ENCODE assay signal across 25 cellular contexts in genomic region chr1:33601751-33602150, GRCh38.
A peak's percentile ranks its signal among the peaks of the same experiment; 100 is the strongest.
DNase-seq lines count a peak whose midpoint lies in the region; ATAC-seq, FAIRE-seq and TF ChIP-seq lines count a peak whose summit lies in the region.
"Had no signal": no experiment of that assay in that cellular context is flagged by ENCODE, and none has a peak within 500 bp of the region (broad histone marks: within the 10 kb centered on the region; RNA-seq: fewer than 3 reads in every experiment).

No MANE protein-coding gene starts in this region.

- no peak overlapping the region for H3K4me3 Mint-ChIP-seq in Calu3 (ENCODE audit: low read depth, unreplicated experiment)
- H3K4me3 Mint-ChIP-seq: B cell; CD4-positive, alpha-beta T cell; CD8-positive, alpha-beta T cell had no signal

- H3K4me2 ChIP-seq in A549 = no peak overlapping the region
- no peak overlapping the region for H3K4me2 ChIP-seq in K562 (ENCODE audit: insufficient read depth, low read length)
- H3K4me2 ChIP-seq: BLaER1 treated with 17β-estradiol and CSF1 and Interleukin-3, amounts not matched to agents 10 nM and 100 nM had no signal

- WGBS in A549 (ENCODE audit: missing lambda C conversion rate) = 0% methylated on average over 2 of the region's 2 CpGs
- whole genome bisulfite sequencing in K562 (ENCODE audit: insufficient coverage, low coverage, missing lambda C conversion rate) = 0% methylated on average over 2 of the region's 2 CpGs
- 87 to 94% methylated on average over 2 of the region's 2 CpGs for WGBS in body of pancreas, 2 donors

- intact Hi-C loops in K562 (cut with micrococcal nuclease) (loop anchor here (10.0 kb wide), 1 partner anchor 87 kb away; no protein-coding TSS in a partner anchor), posterior vena cava (cut with DNase I) (no loop called here), Calu3 (cut with micrococcal nuclease; ENCODE audit: unreplicated experiment) (no loop called here), body of pancreas (cut with DNase I) (no loop called here)

- no peak for TF ChIP-seq CTCF in A549 (IDR thresholded peaks at IDR 0.05)
- TF ChIP-seq CTCF in K562 (IDR thresholded peaks at IDR 0.05 in 2 of 3, conservative IDR thresholded peaks at IDR 0.05 in 1 of 3; ENCODE audit: insufficient read depth in 2 of 3, low read depth in 1 of 3, low read length in 3 of 3) = no peak
- TF ChIP-seq CTCF in Calu3 (IDR thresholded peaks at IDR 0.05; ENCODE audit: unreplicated experiment) = no peak
- no peak for TF ChIP-seq CTCF in body of pancreas (IDR thresholded peaks at IDR 0.05)

- H3K4me1 Mint-ChIP-seq in Calu3 (ENCODE audit: low read depth, unreplicated experiment) = no peaks in the 10 kb centered on the region
- H3K4me1 Mint-ChIP-seq: B cell had no signal

- no peak overlapping the region for H3K9ac ChIP-seq in K562 (ENCODE audit: insufficient read depth in 1 of 2, low read depth in 2 of 2, low read length in 2 of 2)
- H3K9ac ChIP-seq: BLaER1 treated with 17β-estradiol and CSF1 and Interleukin-3, amounts not matched to agents 10 nM and 100 nM had no signal

- BruUV-seq in K562 (replicated peaks; lab: Mats Ljungman, UMichigan) (no TSS peak), Calu3 (replicated peaks; lab: Mats Ljungman, UMichigan) (no TSS peak)

- no peaks in the 10 kb centered on the region for H3K9me1 ChIP-seq in K562 (ENCODE audit: control insufficient read depth, insufficient read depth, low read length)

- TF ChIP-seq EP300 in A549 (IDR thresholded peaks at IDR 0.05) (no peak), K562 (IDR thresholded peaks at IDR 0.05; ENCODE audit: low read length) (no peak)

- no peaks in the 10 kb centered on the region for H3K9me3 Mint-ChIP-seq in Calu3 (ENCODE audit: low read depth, unreplicated experiment)
- H3K9me3 Mint-ChIP-seq: CD4-positive, alpha-beta T cell; CD8-positive, alpha-beta T cell had no signal

- TF ChIP-seq POLR2A in A549 (IDR thresholded peaks at IDR 0.05; ENCODE audit: low read length) (no peak), K562 (conservative IDR thresholded peaks at IDR 0.05) (no peak), body of pancreas (IDR thresholded peaks at IDR 0.05) (no peak)

- H3K27me3 ChIP-seq in K562 (ENCODE audit: control insufficient read depth in 2 of 2, insufficient read depth in 2 of 2, low read length in 2 of 2) = peaks cover 0 to 5% of the 10 kb centered on the region in 2 experiments; a peak in 3 of 5 replicates
- no peaks in the 10 kb centered on the region for H3K27me3 ChIP-seq in body of pancreas
- H3K27me3 ChIP-seq: BLaER1 treated with 17β-estradiol and CSF1 and Interleukin-3, amounts not matched to agents 10 nM and 100 nM had no signal

- H2AFZ ChIP-seq in K562 (ENCODE audit: low read depth, low read length) = no peak overlapping the region

- H3K4me1 ChIP-seq in A549 (no peaks in the 10 kb centered on the region), K562 (replicated peaks in 1 of 2; ENCODE audit: control insufficient read depth in 2 of 2, insufficient read depth in 2 of 2, low read length in 2 of 2) (no peaks in the 10 kb centered on the region), body of pancreas (peaks cover 12% of the 10 kb centered on the region)
- H3K4me1 ChIP-seq: Caco-2 had no signal

- H3K27ac Mint-ChIP-seq in Calu3 (ENCODE audit: unreplicated experiment) = no peak overlapping the region
- H3K27ac Mint-ChIP-seq: B cell; CD4-positive, alpha-beta T cell; CD8-positive, alpha-beta T cell had no signal

- H3K9me3 ChIP-seq in A549 = no peaks in the 10 kb centered on the region
- H3K9me3 ChIP-seq in K562 (replicated peaks; ENCODE audit: control insufficient read depth, insufficient read depth, low read depth, low read length) = no peaks in the 10 kb centered on the region
- H3K9me3 ChIP-seq in body of pancreas = no peaks in the 10 kb centered on the region
- H3K9me3 ChIP-seq: Caco-2 had no signal

- DNase-seq in A549 (ENCODE audit: low read depth in 1 of 2, low spot score in 1 of 2) = no peak
- DNase-seq in EH (ENCODE audit: low read depth) = peak; percentile 1
- DNase-seq in K562 (ENCODE audit: extremely low read depth in 1 of 4, low spot score in 3 of 4) = no peak
- DNase-seq in posterior vena cava (ENCODE audit: low spot score) = peak; percentile 0
- no peak for DNase-seq in Calu3
- DNase-seq in activated CD8-positive, alpha-beta memory T cell treated with anti-CD3 and anti-CD28 coated beads for 24 hours = no peak
- DNase-seq in body of pancreas = no peak
- DNase-seq: 8988T; AML-193; Caco-2; CD4-positive, alpha-beta T cell; CD8-positive, alpha-beta T cell; DMS 273 treated with DMSO at 0.1 percent for 48 hours; DMS153; DMS53; DMS79; DND-41; GF-D8 had no signal

- H3K36me3 Mint-ChIP-seq in Calu3 (ENCODE audit: insufficient read depth, unreplicated experiment) = no peaks in the 10 kb centered on the region
- H3K36me3 Mint-ChIP-seq: CD8-positive, alpha-beta T cell had no signal

- no peaks in the 10 kb centered on the region for H3K79me2 ChIP-seq in K562 (ENCODE audit: control insufficient read depth, insufficient read depth, low read length)

- TF ChIP-seq RAD21 in A549 (conservative IDR thresholded peaks at IDR 0.05 in 1 of 2, IDR thresholded peaks at IDR 0.05 in 1 of 2) (no peak), K562 (CRISPR knock-in tag; conservative IDR thresholded peaks at IDR 0.05 in 1 of 2, IDR thresholded peaks at IDR 0.05 in 1 of 2) (no peak)

- in situ Hi-C loops in K562 (cut with MboI) = loop anchor here (25.0 kb wide), 1 partner anchor 714 kb away; the partner anchor contains the start of gene HPCA

- H3K27me3 Mint-ChIP-seq in Calu3 (ENCODE audit: unreplicated experiment) = peaks cover 76% of the 10 kb centered on the region

- ATAC-seq in A549 (no peak), K562 (no peak), body of pancreas (no peak)
- ATAC-seq: CD8-positive, alpha-beta T cell had no signal

- no peaks in the 10 kb centered on the region; the same call in 1 of the 2 replicates for H4K20me1 ChIP-seq in K562 (replicated peaks; ENCODE audit: control insufficient read depth, insufficient read depth, low read length)
- H4K20me1 ChIP-seq: BLaER1 treated with 17β-estradiol and CSF1 and Interleukin-3, amounts not matched to agents 10 nM and 100 nM had no signal

- H3K4me3 ChIP-seq in A549 (no peak overlapping the region), K562 (no peak overlapping the region), body of pancreas (no peak overlapping the region)
- H3K4me3 ChIP-seq: BLaER1 treated with 17β-estradiol and CSF1 and Interleukin-3, amounts not matched to agents 10 nM and 100 nM had no signal

- POLR2A ChIA-PET in A549 (lab: Yijun Ruan, JAX) (no interaction called here), K562 (lab: Yijun Ruan, JAX) (no interaction called here)

- FAIRE-seq in A549 (lab: Jason Lieb, UNC) (no peak), K562 (lab: Jason Lieb, UNC) (no peak)
- FAIRE-seq: A204.1, G401.6, GM12891, GM19239 had no signal

- no peak overlapping the region for H3K27ac ChIP-seq in A549
- no peak overlapping the region for H3K27ac ChIP-seq in K562 (ENCODE audit: extremely low read depth, low read depth, low read length)
- no peak overlapping the region for H3K27ac ChIP-seq in body of pancreas
- H3K27ac ChIP-seq: BLaER1 treated with 17β-estradiol and CSF1 and Interleukin-3, amounts not matched to agents 10 nM and 100 nM; C4-2B had no signal

- no peaks in the 10 kb centered on the region for H3K36me3 ChIP-seq in K562 (ENCODE audit: control insufficient read depth, insufficient read depth, low read length)
- H3K36me3 ChIP-seq in body of pancreas (replicated peaks in 1 of 2; ENCODE audit: insufficient read depth in 1 of 2, low read depth in 2 of 2) = no peaks in the 10 kb centered on the region
- H3K36me3 ChIP-seq: BLaER1 treated with 17β-estradiol and CSF1 and Interleukin-3, amounts not matched to agents 10 nM and 100 nM had no signal

- CTCF ChIA-PET in A549 (lab: Yijun Ruan, JAX) = interaction anchor here (1.4 kb wide), 1 partner anchor 11 kb away, joined by 4 read pairs; no protein-coding TSS in a partner anchor
- CTCF ChIA-PET in K562 (lab: Yijun Ruan, JAX; ENCODE audit: low intra/inter-chr PET ratio) = no interaction called here
- CTCF ChIA-PET in Calu3 (lab: Charles Lee) = no interaction called here

TF ChIP-seq in A549, 52 proteins besides CTCF, POLR2A, EP300 and RAD21:
- TF ChIP-seq CBX8 (IDR thresholded peaks at IDR 0.05) (no peak), MAFK (IDR thresholded peaks at IDR 0.05; ENCODE audit: partially characterized antibody) (peak; percentile 45)

TF ChIP-seq in K562, 482 proteins besides CTCF, POLR2A, EP300 and RAD21:
- no peak for TF ChIP-seq DIDO1 (tag; IDR thresholded peaks at IDR 0.05; ENCODE audit: low read depth)
- peak; percentile 52 for TF ChIP-seq ZNF316 (IDR thresholded peaks at IDR 0.05)
- TF ChIP-seq RUNX1 (IDR thresholded peaks at IDR 0.05; ENCODE audit: low read depth) = no peak
- TF ChIP-seq C11orf30 (IDR thresholded peaks at IDR 0.05; ENCODE audit: low read depth) = peak; percentile 51
- no peak for TF ChIP-seq NR2C1 (IDR thresholded peaks at IDR 0.05)
- no peak for TF ChIP-seq NR2C1 (tag; IDR thresholded peaks at IDR 0.05)
- 0 out of 2 replicates have a peak, but pooled peaks have one; percentile 20 for TF ChIP-seq MAFG (tag; conservative IDR thresholded peaks at IDR 0.05)
- TF ChIP-seq E2F4 (CRISPR knock-in tag; IDR thresholded peaks at IDR 0.05; ENCODE audit: low read depth) = no peak
- TF ChIP-seq MAFF (IDR thresholded peaks at IDR 0.05; ENCODE audit: low read length) = peak; percentile 44; the same call in 1 of the 2 replicates
TF ChIP-seq in K562: peak in this region for 4.

Comparison
In these comparisons a context has a peak if more than half of its experiments do, and no peak if none do; other contexts are left out.
1. DNase-seq: peak in EH (single experiment) and posterior vena cava (single experiment); none in A549 (0 of 2), K562 (0 of 4), Calu3 (single experiment), activated CD8-positive, alpha-beta memory T cell treated with anti-CD3 and anti-CD28 coated beads for 24 hours (single experiment) and body of pancreas (0 of 4).
2. Of the 35 proteins assayed by ChIP-seq in both K562 and A549: peak only in K562: none; only in A549: MAFK; in both: none; in neither: 34.